In genomic region chr14:59964251-59965007, GRCh38 we compare ENCODE assay signal across 8 cellular contexts. TPM values are rescaled to one million over a fixed set of nuclear protein-coding genes. Genes with fewer than 3 reads are reported as not detected.
DNase-seq lines count a peak whose midpoint lies in the region; ATAC-seq, FAIRE-seq and TF ChIP-seq lines count a peak whose summit lies in the region.

No MANE protein-coding gene starts in this region.

- TF ChIP-seq CTCF in heart right ventricle (IDR thresholded peaks at IDR 0.05) (no peak), right atrium auricular region (IDR thresholded peaks at IDR 0.05) (no peak), lower leg skin (IDR thresholded peaks at IDR 0.05) (no peak)

- H3K4me3 Mint-ChIP-seq in effector memory CD8-positive, alpha-beta T cell: peak overlapping the region in 1 of 2 donors; percentile 93

- H3K27ac Mint-ChIP-seq in effector memory CD8-positive, alpha-beta T cell: peak overlapping the region in 1 of 2 donors; percentile 95

- FAIRE-seq in RCC 7860 (lab: Jason Lieb, UNC): no peak

- H3K27me3 Mint-ChIP-seq in effector memory CD8-positive, alpha-beta T cell: peaks cover 7 to 10% of the 10 kb centered on the region in 2 donors

- H3K27me3 ChIP-seq in heart right ventricle: no peaks in the 10 kb centered on the region
- H3K27me3 ChIP-seq in right atrium auricular region: no peaks in the 10 kb centered on the region

- H3K4me3 ChIP-seq in heart right ventricle (no peak overlapping the region), right atrium auricular region (no peak overlapping the region), lower leg skin (ENCODE audit: low read depth, poor library complexity, severe bottlenecking) (no peak overlapping the region)

- H3K36me3 ChIP-seq in heart right ventricle (no peaks in the 10 kb centered on the region), right atrium auricular region (no peaks in the 10 kb centered on the region)

- no peaks in the 10 kb centered on the region for H3K9me3 Mint-ChIP-seq in effector memory CD8-positive, alpha-beta T cell

- intact Hi-C loops in heart right ventricle (cut with DNase I) (loop anchor here (1.0 to 10.0 kb wide), 11 partner anchors 90 to 600 kb away; partner anchors contain the start of gene DHRS7 (in 2 of the 10)), lower leg skin (cut with DNase I; ENCODE audit: low total_unique reads) (loop anchor here (10.0 kb wide), 1 partner anchor 220 kb away; no protein-coding TSS in a partner anchor)

- TF ChIP-seq POLR2A in lower leg skin (IDR thresholded peaks at IDR 0.05): no peak

- no peaks in the 10 kb centered on the region for H3K9me3 ChIP-seq in heart right ventricle
- H3K9me3 ChIP-seq in right atrium auricular region: no peaks in the 10 kb centered on the region

- ATAC-seq in heart right ventricle (peak in 6 of 8 donors; percentile 12 to 35 (median 26)), HG03175 (IDR thresholded peaks at IDR 0.05; ENCODE audit: unreplicated experiment) (peak; percentile 27)
- peak; percentile 5 for ATAC-seq in effector memory CD8-positive, alpha-beta T cell (replicated peaks)

- DNase-seq in heart right ventricle: no peak
- DNase-seq in right atrium auricular region (ENCODE audit: low spot score): no peak
- no peak for DNase-seq in effector memory CD8-positive, alpha-beta T cell
- DNase-seq in NCI-H128 (lab: John Stamatoyannopoulos, UW; ENCODE audit: unreplicated experiment): no peak
- no peak for DNase-seq in lower leg skin (ENCODE audit: low spot score in 2 of 2)
- DNase-seq in RCC 7860 (ENCODE audit: low spot score): no peak
- DNase-seq in NCI-H524 (lab: John Stamatoyannopoulos, UW): no peak

- 56 to 64% methylated on average over 5 of the region's 5 CpGs for WGBS in heart right ventricle, 2 donors
- WGBS in lower leg skin, 2 donors: 71 to 73% methylated on average over 5 of the region's 5 CpGs

- H3K4me1 ChIP-seq in heart right ventricle: peaks cover 0 to 11% (median 0%) of the 10 kb centered on the region in 9 donors
- no peaks in the 10 kb centered on the region for H3K4me1 ChIP-seq in right atrium auricular region

- H3K36me3 Mint-ChIP-seq in effector memory CD8-positive, alpha-beta T cell (ENCODE audit: insufficient read depth): peaks cover 3% of the 10 kb centered on the region

- H3K4me1 Mint-ChIP-seq in effector memory CD8-positive, alpha-beta T cell (ENCODE audit: low read depth in 2 of 2): peaks cover 5 to 8% of the 10 kb centered on the region in 2 donors

- no peak overlapping the region for H3K27ac ChIP-seq in heart right ventricle
- H3K27ac ChIP-seq in right atrium auricular region: peak overlapping the region in 1 of 2 donors; percentile 33

RNA-seq across cellular contexts. Expression of gene LRRC9, which starts 44.5 kb away (rescaled TPM):
- total RNA-seq in heart right ventricle (1 to 10 TPM in 1 of 10 donors, under 1 TPM in 6, not detected in 3; 0.07 to 1.7 (median 0.32) TPM), right atrium auricular region (under 1 TPM in 1 of 2 donors, not detected in 1; 0.11 TPM), lower leg skin (not detected)
- under 1 TPM in 1 of 2 donors, not detected in 1; 0.01 TPM for polyA plus RNA-seq in heart right ventricle
